9 cellular contexts compared by ENCODE assay signal in genomic region chr6:25017486-25017885, GRCh38.
DNase-seq lines count a peak whose midpoint lies in the region; ATAC-seq, FAIRE-seq and TF ChIP-seq lines count a peak whose summit lies in the region.
"Had no signal": no experiment of that assay in that cellular context is flagged by ENCODE, and none has a peak within 500 bp of the region (broad histone marks: within the 10 kb centered on the region; RNA-seq: fewer than 3 reads in every experiment).

No MANE protein-coding gene starts in this region.

- WGBS in GM12878 (ENCODE audit: insufficient coverage, insufficient replicate concordance, low lambda C conversion rate, missing lambda C conversion rate), result 1% methylated on average over 4 of the region's 4 CpGs

- FAIRE-seq in GM12878 (lab: Jason Lieb, UNC), result no peak
- FAIRE-seq: D721Med had no signal

- peaks cover 42 to 55% (median 54%) of the 10 kb centered on the region in 3 donors for H3K4me1 Mint-ChIP-seq in CD8-positive, alpha-beta memory T cell
- H3K4me1 Mint-ChIP-seq in naive B cell, result peaks cover 31 to 42% (median 38%) of the 10 kb centered on the region in 3 donors

- no peak overlapping the region for H3K27ac ChIP-seq in CD8-positive, alpha-beta memory T cell (ENCODE audit: low read depth, low read length)
- H3K27ac ChIP-seq in GM12878 (ENCODE audit: control insufficient read depth, insufficient read depth), result no peak overlapping the region

- no peaks in the 10 kb centered on the region for H3K9me3 ChIP-seq in CD8-positive, alpha-beta memory T cell (ENCODE audit: low read length)
- no peaks in the 10 kb centered on the region for H3K9me3 ChIP-seq in GM12878 (replicated peaks; ENCODE audit: control insufficient read depth, insufficient read depth, low read length)

- intact Hi-C loops in GM12878 (cut with micrococcal nuclease; ENCODE audit: unreplicated experiment), result loop anchor here (5.0 kb wide), 1 partner anchor 240 kb away; no protein-coding TSS in a partner anchor

- H3K79me2 ChIP-seq in GM12878 (ENCODE audit: control insufficient read depth, insufficient read depth, low read length), result no peaks in the 10 kb centered on the region

- H3K27ac Mint-ChIP-seq in CD8-positive, alpha-beta memory T cell, result peak overlapping the region; percentile 43 to 97 (median 76)
- peak overlapping the region in 5 of 6 donors; percentile 79 to 94 (median 87) for H3K27ac Mint-ChIP-seq in naive B cell

- peak overlapping the region; percentile 25; the same call in 1 of the 2 replicates for H3K4me2 ChIP-seq in GM12878 (ENCODE audit: control insufficient read depth, insufficient read depth)

- no peaks in the 10 kb centered on the region for H3K9me3 Mint-ChIP-seq in CD8-positive, alpha-beta memory T cell
- H3K9me3 Mint-ChIP-seq in naive B cell, result no peaks in the 10 kb centered on the region

- H3K27me3 Mint-ChIP-seq in CD8-positive, alpha-beta memory T cell, result no peaks in the 10 kb centered on the region
- no peaks in the 10 kb centered on the region for H3K27me3 Mint-ChIP-seq in naive B cell

- H3K4me1 ChIP-seq in CD8-positive, alpha-beta memory T cell (ENCODE audit: insufficient read depth, low read length), result peaks cover 29% of the 10 kb centered on the region
- H3K4me1 ChIP-seq in GM12878 (ENCODE audit: control insufficient read depth, insufficient read depth, low read length), result peaks cover 5% of the 10 kb centered on the region

- H4K20me1 ChIP-seq in GM12878 (ENCODE audit: control insufficient read depth, insufficient read depth), result no peaks in the 10 kb centered on the region

- peaks cover 4 to 13% (median 4%) of the 10 kb centered on the region in 3 donors for H3K36me3 Mint-ChIP-seq in CD8-positive, alpha-beta memory T cell
- H3K36me3 Mint-ChIP-seq in naive B cell, result no peaks in the 10 kb centered on the region

- TF ChIP-seq CTCF in GM12878 (IDR thresholded peaks at IDR 0.05 in 2 of 3, conservative IDR thresholded peaks at IDR 0.05 in 1 of 3; ENCODE audit: control insufficient read depth in 2 of 3, extremely low read depth in 1 of 3, insufficient read depth in 1 of 3, low read depth in 3 of 3, low read length in 3 of 3), result no peak

- no peak overlapping the region for H3K9ac ChIP-seq in GM12878 (ENCODE audit: control insufficient read depth, insufficient read depth, low read length)

- SMC1A ChIA-PET in GM12878 (lab: Charles Lee; ENCODE audit: uncharacterized antibody, unreplicated experiment), result interaction anchor here (0.8 to 11.1 kb wide), 61 partner anchors 8 to 492 kb away, joined by 3 to 144 read pairs (median 5); partner anchors contain the start of gene RIPOR2

- TF ChIP-seq EP300 in GM12878 (IDR thresholded peaks at IDR 0.05; ENCODE audit: borderline replicate concordance in 1 of 2, control insufficient read depth in 1 of 2, low read depth in 2 of 2, low read length in 2 of 2), result no peak

- H3K27me3 ChIP-seq in CD8-positive, alpha-beta memory T cell (ENCODE audit: insufficient read depth, low read length, poor library complexity, severe bottlenecking), result no peaks in the 10 kb centered on the region
- no peaks in the 10 kb centered on the region for H3K27me3 ChIP-seq in GM12878 (replicated peaks in 1 of 2; ENCODE audit: control insufficient read depth in 2 of 2, insufficient read depth in 2 of 2, low read length in 1 of 2)

- in situ Hi-C loops in GM12878 (cut with MboI), result loop anchor here (5.0 to 10.0 kb wide), 2 partner anchors 160 to 433 kb away; no protein-coding TSS in a partner anchor

- no peaks in the 10 kb centered on the region for H3K36me3 ChIP-seq in CD8-positive, alpha-beta memory T cell (ENCODE audit: insufficient read depth, low read length)
- no peaks in the 10 kb centered on the region for H3K36me3 ChIP-seq in GM12878 (ENCODE audit: control insufficient read depth in 2 of 2, insufficient read depth in 2 of 2, low read length in 1 of 2)

- POLR2A ChIA-PET in CD8-positive, alpha-beta memory T cell (lab: Charles Lee), result interaction anchor here (0.6 to 2.1 kb wide), 10 partner anchors 8 to 300 kb away, joined by 3 to 8 read pairs (median 3); no protein-coding TSS in a partner anchor
- POLR2A ChIA-PET in GM12878 (lab: Charles Lee), result interaction anchor here (0.6 to 2.8 kb wide), 7 partner anchors 9 to 244 kb away, joined by 3 to 11 read pairs (median 5); no protein-coding TSS in a partner anchor

- no peak for TF ChIP-seq RAD21 in GM12878 (IDR thresholded peaks at IDR 0.05; ENCODE audit: insufficient read depth, low read depth, low read length)

- DNase-seq in CD8-positive, alpha-beta memory T cell, result no peak
- DNase-seq in NCI-H226, result peak; percentile 88
- no peak for DNase-seq in GM12878 (ENCODE audit: low read depth, low spot score)
- DNase-seq in naive B cell, result no peak
- DNase-seq in SHP77 (lab: John Stamatoyannopoulos, UW), result no peak
- DNase-seq in COLO668 (lab: John Stamatoyannopoulos, UW; ENCODE audit: unreplicated experiment), result no peak

- BruUV-seq in GM12878 (replicated peaks; lab: Mats Ljungman, UMichigan), result no TSS peak

- TF ChIP-seq POLR2A in GM12878 (IDR thresholded peaks at IDR 0.05; ENCODE audit: low read depth, low read length), result no peak

- peak overlapping the region; percentile 47; the same call in 1 of the 2 replicates for H2AFZ ChIP-seq in GM12878 (ENCODE audit: control insufficient read depth, low read depth, low read length)

- ATAC-seq in GM12878, result no peak; the same call in 2 of the 3 replicates
- no peak for ATAC-seq in naive B cell (ENCODE audit: low read depth in 2 of 2)
- no peak for ATAC-seq in HG03469 (IDR thresholded peaks at IDR 0.05; ENCODE audit: unreplicated experiment)
- ATAC-seq in HG03175 (IDR thresholded peaks at IDR 0.05; ENCODE audit: unreplicated experiment), result no peak

- RAD21 ChIA-PET in GM12878 (lab: Charles Lee; ENCODE audit: unreplicated experiment), result interaction anchor here (0.7 to 7.2 kb wide), 52 partner anchors 10 to 496 kb away, joined by 3 to 97 read pairs (median 4); partner anchors contain the start of gene RIPOR2

- H3K4me3 Mint-ChIP-seq in CD8-positive, alpha-beta memory T cell, result peak overlapping the region in 3 of 7 donors; percentile 13 to 41 (median 22)
- peak overlapping the region in 3 of 8 donors; percentile 3 to 40 (median 7) for H3K4me3 Mint-ChIP-seq in naive B cell

- CTCF ChIA-PET in CD8-positive, alpha-beta memory T cell (lab: Charles Lee), result interaction anchor here (0.6 to 10.7 kb wide), 50 partner anchors 8 to 437 kb away, joined by 3 to 131 read pairs (median 4); partner anchors contain the start of gene RIPOR2
- CTCF ChIA-PET in GM12878 (lab: Yijun Ruan, JAX), result interaction anchor here (0.6 to 18.8 kb wide), 56 partner anchors 9 to 495 kb away, joined by 3 to 314 read pairs (median 5); partner anchors contain the start of gene RIPOR2

- no peak overlapping the region for H3K4me3 ChIP-seq in CD8-positive, alpha-beta memory T cell (ENCODE audit: low read length)
- H3K4me3 ChIP-seq in GM12878, result no peak overlapping the region

TF ChIP-seq in GM12878, 131 proteins besides CTCF, POLR2A, EP300 and RAD21 (continues in another document):
- TF ChIP-seq SIN3A (IDR thresholded peaks at IDR 0.05; ENCODE audit: low read depth, low read length), result no peak
- TF ChIP-seq BCL11A (IDR thresholded peaks at IDR 0.05; ENCODE audit: low read depth, low read length), result no peak
- no peak for TF ChIP-seq ZBTB40 (IDR thresholded peaks at IDR 0.05; ENCODE audit: borderline replicate concordance)
- TF ChIP-seq POLR2AphosphoS2 (IDR thresholded peaks at IDR 0.05; ENCODE audit: low read depth, low read length), result no peak
- TF ChIP-seq TCF12 (IDR thresholded peaks at IDR 0.05; ENCODE audit: low read depth, low read length), result no peak
- TF ChIP-seq ELK1 (IDR thresholded peaks at IDR 0.05; ENCODE audit: low read depth, low read length), result no peak
- TF ChIP-seq SMAD1 (IDR thresholded peaks at IDR 0.05; ENCODE audit: low read depth, partially characterized antibody), result no peak
- TF ChIP-seq MTA2 (IDR thresholded peaks at IDR 0.05; ENCODE audit: low read depth), result no peak
- no peak for TF ChIP-seq RCOR1 (conservative IDR thresholded peaks at IDR 0.05; ENCODE audit: low read depth, low read length)
- no peak for TF ChIP-seq SMC3 (IDR thresholded peaks at IDR 0.05; ENCODE audit: borderline replicate concordance, low read length)
- no peak for TF ChIP-seq RFX5 (IDR thresholded peaks at IDR 0.05; ENCODE audit: low read depth, low read length)
- no peak for TF ChIP-seq YBX1 (IDR thresholded peaks at IDR 0.05)
